Comparison of ENCODE assay signal across 25 cellular contexts in genomic region chr20:59561614-59562277, GRCh38.
DNase-seq lines count a peak whose midpoint lies in the region; ATAC-seq, FAIRE-seq and TF ChIP-seq lines count a peak whose summit lies in the region.
"Had no signal": no experiment of that assay in that cellular context is flagged by ENCODE, and none has a peak within 500 bp of the region (broad histone marks: within the 10 kb centered on the region; RNA-seq: fewer than 3 reads in every experiment).

No MANE protein-coding gene starts in this region.

- H3K9me3 ChIP-seq in HEK293 (ENCODE audit: control insufficient read depth, insufficient read depth, low read depth, low read length) = no peaks in the 10 kb centered on the region
- H3K9me3 ChIP-seq in RWPE2 (ENCODE audit: severe bottlenecking) = no peaks in the 10 kb centered on the region
- H3K9me3 ChIP-seq: A549, Peyer's patch had no signal

- CTCF ChIA-PET in HEK293 (lab: Yijun Ruan, JAX) = interaction anchor here (1.1 to 3.0 kb wide), 6 partner anchors 9 to 69 kb away, joined by 3 to 48 read pairs (median 5); no protein-coding TSS in a partner anchor

- peak; percentile 3 for DNase-seq in GM03348 (ENCODE audit: low spot score)
- peak; percentile 55 for DNase-seq in RWPE2 (ENCODE audit: low spot score)
- DNase-seq in urothelium cell line (ENCODE audit: low spot score) = peak; percentile 17
- DNase-seq in HUDEP-2 (lab: John Stamatoyannopoulos, UW; ENCODE audit: unreplicated experiment in 76 of 76) = no peak
- DNase-seq in activated naive CD4-positive, alpha-beta T cell (lab: John Stamatoyannopoulos, UW) = no peak
- DNase-seq: Caco-2; CD8-positive, alpha-beta T cell; NCI-H1092 treated with DMSO at 0.1 percent for 48 hours; NCI-H1436; NCI-H187; NCI-H2081 treated with DMSO at 0.1 percent for 48 hours; NCI-H2171; NCI-H226; NCI-H510A; OCI-M1; Peyer's patch; SIG-M5 had no signal

- no peak for FAIRE-seq in urothelium cell line (lab: Jason Lieb, UNC)
- FAIRE-seq: A549, G401.6, GM12891 had no signal

- peaks cover 4% of the 10 kb centered on the region for H3K27me3 ChIP-seq in RWPE2 (ENCODE audit: insufficient read depth, poor library complexity, severe bottlenecking)
- H3K27me3 ChIP-seq: Peyer's patch had no signal

- no peak overlapping the region for H3K27ac ChIP-seq in HEK293 (ENCODE audit: extremely low read depth, low read depth, low read length)
- no peak overlapping the region for H3K27ac ChIP-seq in RWPE2 (ENCODE audit: poor library complexity, severe bottlenecking)
- H3K27ac ChIP-seq: A549, C4-2B, KMS-11, Peyer's patch, SK-N-MC had no signal

- TF ChIP-seq CTCF in HEK293 (tag by site-specific recombination; IDR thresholded peaks at IDR 0.05) (no peak), RWPE2 (IDR thresholded peaks at IDR 0.05; ENCODE audit: poor library complexity, severe bottlenecking) (no peak)

- H3K4me3 ChIP-seq in HEK293 (ENCODE audit: low read depth, low read length) (no peak overlapping the region), RWPE2 (ENCODE audit: severe bottlenecking) (no peak overlapping the region)
- H3K4me3 ChIP-seq: A549, Peyer's patch, SK-N-MC had no signal

- ATAC-seq in RWPE2 (ENCODE audit: low read depth) (no peak), GM21360 (IDR thresholded peaks at IDR 0.05; ENCODE audit: unreplicated experiment) (no peak)
- ATAC-seq: CD8-positive, alpha-beta T cell had no signal

- H3K36me3 ChIP-seq in HEK293 (ENCODE audit: control insufficient read depth in 2 of 2, insufficient read depth in 1 of 2, low read length in 2 of 2) (no peaks in the 10 kb centered on the region), RWPE2 (ENCODE audit: low read depth) (no peaks in the 10 kb centered on the region)
- H3K36me3 ChIP-seq: Peyer's patch had no signal

- H3K4me1 ChIP-seq in HEK293 (ENCODE audit: control insufficient read depth, insufficient read depth, low read length) (no peaks in the 10 kb centered on the region), RWPE2 (ENCODE audit: insufficient read depth, poor library complexity, severe bottlenecking) (no peaks in the 10 kb centered on the region)
- H3K4me1 ChIP-seq: A549, Caco-2, Peyer's patch had no signal

- POLR2A ChIA-PET in HEK293 (lab: Yijun Ruan, JAX) = no interaction called here

TF ChIP-seq in HEK293, 187 proteins besides CTCF, POLR2A, EP300 and RAD21:
- TF ChIP-seq ZSCAN4 (tag by site-specific recombination; IDR thresholded peaks at IDR 0.05) (no peak), SALL2 (tag by site-specific recombination; IDR thresholded peaks at IDR 0.05; ENCODE audit: borderline replicate concordance) (no peak), HOXC10 (CRISPR knock-in tag; IDR thresholded peaks at IDR 0.05) (no peak), ZBTB17 (tag by site-specific recombination; IDR thresholded peaks at IDR 0.05) (0 out of 2 replicates have a peak, but pooled peaks have one; percentile 26)

Comparison
In these comparisons a context has a peak if more than half of its experiments do, and no peak if none do; other contexts are left out.
1. DNase-seq: peak in GM03348 (single experiment), RWPE2 (single experiment) and urothelium cell line (single experiment); none in HUDEP-2 (0 of 76) and activated naive CD4-positive, alpha-beta T cell (0 of 4).